21 cellular contexts compared by ENCODE assay signal in the genomic region with DNA sequence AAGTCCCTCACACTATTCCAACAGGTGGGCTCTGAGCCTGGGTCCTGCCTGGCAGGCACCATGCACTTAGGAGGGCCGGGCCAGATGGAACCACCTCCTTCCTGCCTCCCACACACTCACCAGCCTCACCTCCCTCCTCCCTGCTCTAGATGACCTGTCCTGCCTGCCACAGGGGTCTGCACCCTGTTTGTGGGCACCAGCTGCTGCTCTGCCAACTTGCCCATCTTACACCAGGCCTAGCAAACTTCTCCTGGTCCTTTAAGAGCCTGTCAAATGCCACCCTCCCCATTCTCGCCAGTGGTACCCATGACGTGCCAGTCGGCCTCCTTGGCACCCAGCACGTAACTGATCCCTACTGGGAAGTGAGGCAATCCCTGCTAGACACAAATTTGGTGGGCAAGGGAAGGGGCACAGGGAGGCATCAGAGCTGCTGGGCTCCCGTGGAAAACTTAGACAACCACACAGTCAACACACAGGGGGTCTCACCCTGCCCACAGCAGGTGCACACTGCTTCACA. TPM values are rescaled to one million over a fixed set of nuclear protein-coding genes. Genes with fewer than 3 reads are reported as not detected.
DNase-seq lines count a peak whose midpoint lies in the region; ATAC-seq and TF ChIP-seq lines count a peak whose summit lies in the region.
"Had no signal": no experiment of that assay in that cellular context is flagged by ENCODE, and none has a peak within 500 bp of the region (broad histone marks: within the 10 kb centered on the region; RNA-seq: fewer than 3 reads in every experiment).

No MANE protein-coding gene starts in this region.

- H3F3A ChIP-seq in smooth muscle cell (ENCODE audit: low read depth): no peaks in the 10 kb centered on the region

- TF ChIP-seq CTCF in ascending aorta (IDR thresholded peaks at IDR 0.05) (no peak), left ventricle myocardium inferior (IDR thresholded peaks at IDR 0.05; ENCODE audit: borderline replicate concordance) (no peak), sigmoid colon (IDR thresholded peaks at IDR 0.05) (no peak), upper lobe of right lung (IDR thresholded peaks at IDR 0.05) (no peak), smooth muscle cell (IDR thresholded peaks at IDR 0.05; ENCODE audit: borderline replicate concordance, insufficient read depth, poor library complexity, severe bottlenecking) (no peak)

- H3K36me3 ChIP-seq in ascending aorta: peaks cover 15 to 21% of the 10 kb centered on the region in 2 donors
- H3K36me3 ChIP-seq in left ventricle myocardium inferior: peaks cover 24% of the 10 kb centered on the region
- peaks cover 6 to 22% (median 15%) of the 10 kb centered on the region in 4 donors for H3K36me3 ChIP-seq in sigmoid colon
- peaks cover 14% of the 10 kb centered on the region for H3K36me3 ChIP-seq in upper lobe of right lung
- no peaks in the 10 kb centered on the region for H3K36me3 ChIP-seq in smooth muscle cell (ENCODE audit: low read depth)
- H3K36me3 ChIP-seq: breast epithelium, SJCRH30 had no signal

- H3K9me3 ChIP-seq in ascending aorta (no peaks in the 10 kb centered on the region), left ventricle myocardium inferior (replicated peaks) (no peaks in the 10 kb centered on the region), sigmoid colon (no peaks in the 10 kb centered on the region), upper lobe of right lung (no peaks in the 10 kb centered on the region), smooth muscle cell (replicated peaks; ENCODE audit: low read depth) (no peaks in the 10 kb centered on the region)
- H3K9me3 ChIP-seq: breast epithelium, SJCRH30 had no signal

- 68 to 70% methylated on average over 6 of the region's 6 CpGs for WGBS in sigmoid colon, 2 donors
- WGBS in smooth muscle cell (ENCODE audit: low lambda C conversion rate): 90% methylated on average over 6 of the region's 6 CpGs

- H3K27me3 ChIP-seq in ascending aorta: no peaks in the 10 kb centered on the region
- H3K27me3 ChIP-seq in left ventricle myocardium inferior (ENCODE audit: low read depth): no peaks in the 10 kb centered on the region
- H3K27me3 ChIP-seq in sigmoid colon: no peaks in the 10 kb centered on the region
- no peaks in the 10 kb centered on the region for H3K27me3 ChIP-seq in upper lobe of right lung
- H3K27me3 ChIP-seq in smooth muscle cell (ENCODE audit: low read depth): no peaks in the 10 kb centered on the region
- H3K27me3 ChIP-seq: breast epithelium, SJCRH30 had no signal

- H3K79me2 ChIP-seq in smooth muscle cell (ENCODE audit: low read depth): no peaks in the 10 kb centered on the region

- intact Hi-C loops in ascending aorta (cut with DNase I): loop anchor here (2.0 to 5.0 kb wide), 4 partner anchors 19 to 219 kb away; partner anchors contain the start of gene DUSP8
- intact Hi-C loops in left ventricle myocardium inferior (cut with micrococcal nuclease): no loop called here
- intact Hi-C loops in sigmoid colon (cut with DNase I): loop anchor here (2.0 kb wide), 1 partner anchor 23 kb away; no protein-coding TSS in a partner anchor
- intact Hi-C loops in upper lobe of right lung (cut with DNase I): no loop called here

- H3K27ac ChIP-seq in ascending aorta (peak overlapping the region; percentile 87 to 98), left ventricle myocardium inferior (replicated peaks) (peak overlapping the region; percentile 46), sigmoid colon (peak overlapping the region; percentile 92 to 96 (median 94)), upper lobe of right lung (no peak overlapping the region), smooth muscle cell (ENCODE audit: low read depth) (no peak overlapping the region)
- H3K27ac ChIP-seq: parathyroid adenoma, SJCRH30 had no signal

- DNase-seq in ascending aorta (ENCODE audit: low spot score in 2 of 2) (peak in 1 of 2 donors; percentile 80), left ventricle myocardium inferior (peak; percentile 15), sigmoid colon (peak; percentile 87), upper lobe of right lung (peak; percentile 37), smooth muscle cell (lab: John Stamatoyannopoulos, UW; ENCODE audit: unreplicated experiment) (no peak), SKM-1 treated with dmso at 0.1 percent for 144 hours (lab: John Stamatoyannopoulos, UW; ENCODE audit: unreplicated experiment) (no peak)
- DNase-seq: activated CD4-positive, alpha-beta T cell treated with anti-CD3 and anti-CD28 coated beads, Interleukin-2, amount 10 ng/mL, durations not matched to agents 7 days and 5 days; activated CD8-positive, alpha-beta memory T cell treated with anti-CD3 and anti-CD28 coated beads, Interleukin-2, amount 50 U/mL, for 4 hours; activated gamma-delta T cell; DMS53; GF-D8; hypothalamus; NCI-H1930; NCI-H226; NCI-H82; OCI-M1; SJCRH30; stimulated activated CD4-positive, alpha-beta T cell treated with anti-CD3 and anti-CD28 coated beads, Interleukin-4, amount 100 ng/mL, for 4 hours had no signal

- peaks cover 53 to 90% of the 10 kb centered on the region in 2 donors for H3K4me1 ChIP-seq in ascending aorta
- peaks cover 93% of the 10 kb centered on the region for H3K4me1 ChIP-seq in left ventricle myocardium inferior
- peaks cover 0 to 100% (median 88%) of the 10 kb centered on the region in 4 donors for H3K4me1 ChIP-seq in sigmoid colon
- H3K4me1 ChIP-seq in upper lobe of right lung: peaks cover 48% of the 10 kb centered on the region
- H3K4me1 ChIP-seq in smooth muscle cell (ENCODE audit: low read depth): no peaks in the 10 kb centered on the region
- H3K4me1 ChIP-seq: parathyroid adenoma, SJCRH30 had no signal

- no peak overlapping the region for H2AFZ ChIP-seq in smooth muscle cell (ENCODE audit: low read depth)
- H2AFZ ChIP-seq: parathyroid adenoma had no signal

- no peak for ATAC-seq in upper lobe of right lung
- no peak for ATAC-seq in GM19324 (IDR thresholded peaks at IDR 0.05; ENCODE audit: low FRiP score, unreplicated experiment)

- H3K4me3 ChIP-seq in ascending aorta (peak overlapping the region in 1 of 2 donors; percentile 62), left ventricle myocardium inferior (no peak overlapping the region), sigmoid colon (peak overlapping the region in 3 of 4 donors; percentile 52 to 57 (median 56)), upper lobe of right lung (no peak overlapping the region), smooth muscle cell (no peak overlapping the region)
- H3K4me3 ChIP-seq: breast epithelium, SJCRH30 had no signal

- no peak for TF ChIP-seq EP300 in sigmoid colon (IDR thresholded peaks at IDR 0.05)

- TF ChIP-seq POLR2A in sigmoid colon (IDR thresholded peaks at IDR 0.05): no peak

- H4K20me1 ChIP-seq in smooth muscle cell (ENCODE audit: low read depth): peaks cover 92% of the 10 kb centered on the region

- H3K9ac ChIP-seq in smooth muscle cell (ENCODE audit: low read depth): no peak overlapping the region
- H3K9ac ChIP-seq: parathyroid adenoma had no signal

- no peak overlapping the region for H3K4me2 ChIP-seq in smooth muscle cell

RNA-seq across cellular contexts. Expression of gene MOB2, which starts 3.1 kb away (rescaled TPM):
- total RNA-seq in ascending aorta (95.4 TPM), left ventricle myocardium inferior (49.5 TPM), sigmoid colon (10 to 100 TPM; 68.6 to 88.9 (median 71.5) TPM), upper lobe of right lung (58.9 TPM), smooth muscle cell (2.5 and 19.0 TPM in 2 replicates)
- polyA plus RNA-seq in sigmoid colon (10 to 100 TPM; 46.2 to 55.0 (median 53.5) TPM), smooth muscle cell (24.0 and 35.7 TPM in 2 replicates)

Comparison
In these comparisons a context has a peak if more than half of its experiments do, and no peak if none do; other contexts are left out.
1. DNase-seq: peak in left ventricle myocardium inferior (single experiment), sigmoid colon (single experiment) and upper lobe of right lung (single experiment); none in smooth muscle cell (single experiment) and SKM-1 treated with dmso at 0.1 percent for 144 hours (single experiment).
2. H3K27ac ChIP-seq: peak in ascending aorta (2 of 2), left ventricle myocardium inferior (single experiment) and sigmoid colon (4 of 4); none in upper lobe of right lung (single experiment) and smooth muscle cell (single experiment).
3. H3K4me3 ChIP-seq: peak in sigmoid colon (3 of 4); none in left ventricle myocardium inferior (single experiment), upper lobe of right lung (single experiment) and smooth muscle cell (single experiment).
4. intact Hi-C loops: an anchor here in ascending aorta (2.0 to 5.0 kb wide) and sigmoid colon (2.0 kb wide); none called in left ventricle myocardium inferior and upper lobe of right lung.